Comparison of ENCODE assay signal across 21 cellular contexts in genomic region chr6:151632415-151632987, GRCh38.
DNase-seq lines count a peak whose midpoint lies in the region; ATAC-seq, FAIRE-seq and TF ChIP-seq lines count a peak whose summit lies in the region.
"Had no signal": no experiment of that assay in that cellular context is flagged by ENCODE, and none has a peak within 500 bp of the region (broad histone marks: within the 10 kb centered on the region; RNA-seq: fewer than 3 reads in every experiment).

No MANE protein-coding gene starts in this region.

- peak overlapping the region; percentile 35 for H3K4me2 ChIP-seq in skeletal muscle satellite cell (ENCODE audit: low read length)
- H3K4me2 ChIP-seq: A549, GM23338 had no signal

- no peak overlapping the region for H3K4me3 ChIP-seq in liver (ENCODE audit: low read depth in 1 of 3, low read length in 3 of 3)
- no peak overlapping the region for H3K4me3 ChIP-seq in skeletal muscle satellite cell (ENCODE audit: low read length)
- H3K4me3 ChIP-seq: A549, GM23338 had no signal

- ATAC-seq in HG02610 (IDR thresholded peaks at IDR 0.05; ENCODE audit: unreplicated experiment) (no peak), GM21737 (IDR thresholded peaks at IDR 0.05; ENCODE audit: unreplicated experiment) (no peak)
- ATAC-seq: A549, GM23338 had no signal

- H3K27me3 ChIP-seq in liver (ENCODE audit: control insufficient read depth in 4 of 4, insufficient read depth in 4 of 4, low read length in 3 of 4) (no peaks in the 10 kb centered on the region), skeletal muscle satellite cell (ENCODE audit: control insufficient read depth, insufficient read depth, low read length) (no peaks in the 10 kb centered on the region)

- H3K9ac ChIP-seq in liver (ENCODE audit: low read depth in 1 of 2, low read length in 2 of 2), result no peak overlapping the region
- no peak overlapping the region for H3K9ac ChIP-seq in skeletal muscle satellite cell (ENCODE audit: low read depth, low read length)

- FAIRE-seq in frontal cortex (lab: Jason Lieb, UNC), result peak; percentile 24
- FAIRE-seq: A549, D721Med, GM12892, GM18507, H54, HTR-8/SVneo had no signal

- DNase-seq in frontal cortex (ENCODE audit: low spot score in 2 of 2) (no peak), DMS153 (lab: John Stamatoyannopoulos, UW) (no peak), NCI-H1092 treated with DMSO at 0.1 percent for 48 hours (lab: John Stamatoyannopoulos, UW) (no peak)
- DNase-seq: AML-193; Caco-2; CD4-positive, alpha-beta T cell; DMS79; GDM1; HCEC 1CT had no signal

- no peak for TF ChIP-seq CTCF in liver (IDR thresholded peaks at IDR 0.05; ENCODE audit: low read depth, low read length, missing input control)

- H3K4me1 ChIP-seq in liver (ENCODE audit: control insufficient read depth in 4 of 4, insufficient read depth in 4 of 4, low read length in 3 of 4) (peaks cover 9 to 26% (median 18%) of the 10 kb centered on the region in 4 donors), skeletal muscle satellite cell (ENCODE audit: control insufficient read depth, insufficient read depth, low read length) (peaks cover 6% of the 10 kb centered on the region)
- H3K4me1 ChIP-seq: A549 had no signal

- 33% methylated on average over 2 of the region's 2 CpGs for WGBS in liver

- no peaks in the 10 kb centered on the region for H3K36me3 ChIP-seq in liver (ENCODE audit: control insufficient read depth in 4 of 4, insufficient read depth in 3 of 4, low read depth in 1 of 4, low read length in 3 of 4)
- no peaks in the 10 kb centered on the region for H3K36me3 ChIP-seq in skeletal muscle satellite cell (ENCODE audit: insufficient read depth, low read length)

- H3K9me3 ChIP-seq in liver (ENCODE audit: control insufficient read depth in 4 of 4, low read length in 3 of 4) (no peaks in the 10 kb centered on the region), skeletal muscle satellite cell (replicated peaks; ENCODE audit: low read length) (no peaks in the 10 kb centered on the region)
- H3K9me3 ChIP-seq: A549, Caco-2 had no signal

- peak in 1 of 2 donors; percentile 12 for TF ChIP-seq RAD21 in liver (IDR thresholded peaks at IDR 0.05)

- peak overlapping the region in 1 of 2 donors; percentile 40 for H3K27ac ChIP-seq in liver (ENCODE audit: low read depth in 1 of 2, low read length in 2 of 2)
- H3K27ac ChIP-seq: A549, C4-2B had no signal

TF ChIP-seq in liver, 16 proteins besides CTCF, POLR2A, EP300 and RAD21:
- no peak for TF ChIP-seq EGR1 (IDR thresholded peaks at IDR 0.05; ENCODE audit: low read depth in 2 of 2)
- no peak for TF ChIP-seq FOXA1 (IDR thresholded peaks at IDR 0.05)
- no peak for TF ChIP-seq ZBTB33 (IDR thresholded peaks at IDR 0.05)
- TF ChIP-seq SP1 (IDR thresholded peaks at IDR 0.05), result no peak
- peak; percentile 80 to 86 for TF ChIP-seq HNF4A (conservative IDR thresholded peaks at IDR 0.05)
- peak; percentile 60 for TF ChIP-seq HNF4G (IDR thresholded peaks at IDR 0.05)
- TF ChIP-seq YY1 (IDR thresholded peaks at IDR 0.05), result peak; percentile 2
- peak in 1 of 2 donors; percentile 39 for TF ChIP-seq JUND (IDR thresholded peaks at IDR 0.05)
- peak in 1 of 2 donors; percentile 11 for TF ChIP-seq RXRA (IDR thresholded peaks at IDR 0.05)
